8 cellular contexts compared by ENCODE assay signal in genomic region chr4:11720292-11720691, GRCh38.
DNase-seq lines count a peak whose midpoint lies in the region; ATAC-seq and TF ChIP-seq lines count a peak whose summit lies in the region.

No MANE protein-coding gene starts in this region.

- no peaks in the 10 kb centered on the region for H3F3A ChIP-seq in smooth muscle cell (ENCODE audit: low read depth)

- no peaks in the 10 kb centered on the region for H4K20me1 ChIP-seq in smooth muscle cell (ENCODE audit: low read depth)

- no peak overlapping the region for H2AFZ ChIP-seq in smooth muscle cell (ENCODE audit: low read depth)

- DNase-seq in COLO829 (ENCODE audit: low spot score) = peak; percentile 23
- peak; percentile 63 for DNase-seq in H4 (ENCODE audit: low spot score)
- no peak for DNase-seq in Peyer's patch
- peak; percentile 30 for DNase-seq in foreskin melanocyte
- DNase-seq in smooth muscle cell (lab: John Stamatoyannopoulos, UW; ENCODE audit: unreplicated experiment) = no peak
- DNase-seq in stimulated activated CD4-positive, alpha-beta T cell treated with anti-CD3 and anti-CD28 coated beads, Interleukin-1b, Interleukin-23, amount 100 ng/mL, for 48 hours = no peak
- no peak for DNase-seq in GF-D8 (lab: John Stamatoyannopoulos, UW)

- no peak overlapping the region for H3K27ac ChIP-seq in Peyer's patch
- H3K27ac ChIP-seq in smooth muscle cell (ENCODE audit: low read depth) = no peak overlapping the region

- H3K27me3 ChIP-seq in Peyer's patch (no peaks in the 10 kb centered on the region), smooth muscle cell (ENCODE audit: low read depth) (no peaks in the 10 kb centered on the region)

- no peak for ATAC-seq in GM21447 (IDR thresholded peaks at IDR 0.05; ENCODE audit: unreplicated experiment)

- no peaks in the 10 kb centered on the region for H3K79me2 ChIP-seq in smooth muscle cell (ENCODE audit: low read depth)

- no peak for TF ChIP-seq POLR2A in Peyer's patch (IDR thresholded peaks at IDR 0.05)

- H3K36me3 ChIP-seq in Peyer's patch (no peaks in the 10 kb centered on the region), smooth muscle cell (ENCODE audit: low read depth) (no peaks in the 10 kb centered on the region)

- H3K9me3 ChIP-seq in Peyer's patch = no peaks in the 10 kb centered on the region
- H3K9me3 ChIP-seq in smooth muscle cell (replicated peaks; ENCODE audit: low read depth) = no peaks in the 10 kb centered on the region

- 4% methylated on average over 1 of the region's 1 CpG for WGBS in smooth muscle cell (ENCODE audit: low lambda C conversion rate)

- no peaks in the 10 kb centered on the region for H3K4me1 ChIP-seq in Peyer's patch
- H3K4me1 ChIP-seq in smooth muscle cell (ENCODE audit: low read depth) = no peaks in the 10 kb centered on the region

- no peak overlapping the region for H3K9ac ChIP-seq in smooth muscle cell (ENCODE audit: low read depth)

- peak; percentile 17 to 87 (median 70) for TF ChIP-seq CTCF in Peyer's patch (IDR thresholded peaks at IDR 0.05)
- peak; percentile 78 for TF ChIP-seq CTCF in smooth muscle cell (IDR thresholded peaks at IDR 0.05; ENCODE audit: borderline replicate concordance, insufficient read depth, poor library complexity, severe bottlenecking)

- H3K4me2 ChIP-seq in smooth muscle cell = no peak overlapping the region

- H3K4me3 ChIP-seq in Peyer's patch = no peak overlapping the region
- no peak overlapping the region for H3K4me3 ChIP-seq in smooth muscle cell

Comparison
In these comparisons a context has a peak if more than half of its experiments do, and no peak if none do; other contexts are left out.
1. DNase-seq: peak in COLO829 (single experiment), H4 (single experiment) and foreskin melanocyte (single experiment); none in Peyer's patch (0 of 3), smooth muscle cell (single experiment), stimulated activated CD4-positive, alpha-beta T cell treated with anti-CD3 and anti-CD28 coated beads, Interleukin-1b, Interleukin-23, amount 100 ng/mL, for 48 hours (single experiment) and GF-D8 (single experiment).